Comparison of ENCODE assay signal across 1 cellular context in genomic region chr17:64354396-64354795, GRCh38.
TF ChIP-seq lines count a peak whose summit lies in the region.

No MANE protein-coding gene starts in this region.

TF ChIP-seq in GM23338, 12 proteins besides CTCF, POLR2A, EP300 and RAD21 (continued from another document):
- no peak for TF ChIP-seq REST (IDR thresholded peaks at IDR 0.05; ENCODE audit: unreplicated experiment)
- TF ChIP-seq NANOG (IDR thresholded peaks at IDR 0.05; ENCODE audit: borderline replicate concordance), result no peak
- no peak for TF ChIP-seq JUNB (IDR thresholded peaks at IDR 0.05; ENCODE audit: unreplicated experiment)
- no peak for TF ChIP-seq STAT1 (IDR thresholded peaks at IDR 0.05; ENCODE audit: unreplicated experiment)
- TF ChIP-seq POLR2AphosphoS5 (IDR thresholded peaks at IDR 0.05; ENCODE audit: low read depth), result no peak
- no peak for TF ChIP-seq EZH2 (IDR thresholded peaks at IDR 0.05; ENCODE audit: low read depth, unreplicated experiment)
- no peak for TF ChIP-seq ZNF462 (CRISPR knock-in tag; IDR thresholded peaks at IDR 0.05)
- no peak for TF ChIP-seq CREB1 (CRISPR knock-in tag; IDR thresholded peaks at IDR 0.05; ENCODE audit: low read depth)
TF ChIP-seq in GM23338: peak in this region for 0.
